Comparison of ENCODE assay signal across 25 cellular contexts in the genomic region with DNA sequence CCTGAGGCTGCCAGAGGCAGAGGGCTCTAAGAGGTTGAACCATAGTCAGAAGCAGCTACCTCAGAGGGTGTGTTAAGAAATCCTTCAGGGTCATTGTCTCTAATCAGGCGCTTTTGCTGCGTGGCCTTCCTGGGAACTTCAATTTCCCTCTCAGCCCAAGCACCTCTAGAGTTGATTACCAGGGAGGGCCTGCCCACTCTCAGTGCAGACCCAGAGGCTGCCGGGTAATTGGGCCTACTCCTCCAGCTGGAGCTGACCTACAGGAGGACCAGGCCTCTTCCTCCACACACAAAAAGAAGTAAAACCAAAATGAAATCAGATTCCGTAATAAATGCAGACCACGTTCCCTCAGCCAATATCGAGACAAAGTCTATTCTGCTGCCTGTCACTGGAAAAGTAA.
"Had no signal": no experiment of that assay in that cellular context is flagged by ENCODE, and none has a peak within 500 bp of the region (broad histone marks: within the 10 kb centered on the region; RNA-seq: fewer than 3 reads in every experiment).

No MANE protein-coding gene starts in this region.

- H3K4me1 Mint-ChIP-seq: immature natural killer cell, memory B cell, mesothelial cell of epicardium, naive B cell had no signal

- H3K4me1 ChIP-seq: heart right ventricle, left ventricle myocardium inferior, lower lobe of right lung had no signal

- FAIRE-seq: islet of Langerhans, keratinocyte, kidney had no signal

- DNase-seq: heart right ventricle, hippocampal formation, hypothalamus, immature natural killer cell, islet precursor cell, kidney, kidney glomerular epithelial cell, left cardiac atrium, left colon, left ventricle myocardium inferior, left ventricle myocardium superior, lower lobe of right lung, mammary epithelial cell, mesenchymal stem cell, mesendoderm, midbrain, mucosa of descending colon, naive B cell had no signal

- H3K27ac ChIP-seq: heart right ventricle, hepatocyte, left ventricle myocardium inferior, lower lobe of right lung had no signal

- ATAC-seq: heart right ventricle, left cardiac atrium, left colon, left lobe of liver, left ventricle myocardium superior, lower lobe of right lung, mucosa of descending colon had no signal

- H3K9me3 ChIP-seq: heart right ventricle, left ventricle myocardium inferior, lower lobe of right lung, mucosa of descending colon had no signal

- H3K9me3 Mint-ChIP-seq: immature natural killer cell, memory B cell, mesothelial cell of epicardium, naive B cell had no signal

- H3K27me3 ChIP-seq: hepatocyte had no signal

- H3K4me3 ChIP-seq: heart right ventricle, hepatocyte, left ventricle myocardium inferior, lower lobe of right lung, lung, mucosa of descending colon had no signal

- H3K4me3 Mint-ChIP-seq: immature natural killer cell, memory B cell, mesothelial cell of epicardium, naive B cell had no signal

- H3K27ac Mint-ChIP-seq: immature natural killer cell, memory B cell, mesothelial cell of epicardium, naive B cell had no signal

- H3K36me3 ChIP-seq: heart right ventricle, left ventricle myocardium inferior, lower lobe of right lung had no signal

- H3K36me3 Mint-ChIP-seq: immature natural killer cell, memory B cell, mesothelial cell of epicardium, naive B cell had no signal
